1 cellular context compared by ENCODE assay signal in the genomic region with DNA sequence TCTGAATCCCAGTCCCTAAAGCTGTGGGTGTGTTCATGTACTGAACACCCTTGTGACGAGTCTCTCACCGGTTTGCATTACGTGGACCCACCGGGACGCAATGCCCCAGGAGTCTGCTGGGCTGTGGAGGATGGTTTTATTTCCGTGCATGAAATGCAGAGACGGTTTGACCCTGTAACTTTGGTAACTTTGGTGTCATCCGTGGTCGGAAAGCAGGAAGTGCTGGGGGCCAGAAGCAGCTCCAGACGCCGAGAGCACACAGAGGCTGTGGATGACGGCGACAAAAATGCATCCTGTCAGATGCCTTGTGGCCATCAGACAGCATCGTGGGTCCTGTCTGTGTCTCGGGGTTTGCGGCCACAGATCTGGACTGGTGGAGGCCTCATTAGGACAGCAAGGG.
TF ChIP-seq lines count a peak whose summit lies in the region.

No MANE protein-coding gene starts in this region.

TF ChIP-seq in HepG2, 621 proteins besides CTCF, POLR2A, EP300 and RAD21:
- TF ChIP-seq EZH2 (conservative IDR thresholded peaks at IDR 0.05; ENCODE audit: low read depth, low read length) (peak; percentile 67; the same call in 1 of the 2 replicates), ZNF891 (CRISPR knock-in tag; IDR thresholded peaks at IDR 0.05) (0 out of 2 replicates have a peak, but pooled peaks have one; percentile 19), ARID4A (CRISPR knock-in tag; IDR thresholded peaks at IDR 0.05; ENCODE audit: borderline replicate concordance) (no peak), ZNF709 (CRISPR knock-in tag; IDR thresholded peaks at IDR 0.05) (no peak), MTF2 (CRISPR knock-in tag; IDR thresholded peaks at IDR 0.05; ENCODE audit: borderline replicate concordance) (0 out of 2 replicates have a peak, but pooled peaks have one; percentile 19), SRF (IDR thresholded peaks at IDR 0.05; ENCODE audit: low read depth, low read length) (no peak)
- TF ChIP-seq, protein P1, sequence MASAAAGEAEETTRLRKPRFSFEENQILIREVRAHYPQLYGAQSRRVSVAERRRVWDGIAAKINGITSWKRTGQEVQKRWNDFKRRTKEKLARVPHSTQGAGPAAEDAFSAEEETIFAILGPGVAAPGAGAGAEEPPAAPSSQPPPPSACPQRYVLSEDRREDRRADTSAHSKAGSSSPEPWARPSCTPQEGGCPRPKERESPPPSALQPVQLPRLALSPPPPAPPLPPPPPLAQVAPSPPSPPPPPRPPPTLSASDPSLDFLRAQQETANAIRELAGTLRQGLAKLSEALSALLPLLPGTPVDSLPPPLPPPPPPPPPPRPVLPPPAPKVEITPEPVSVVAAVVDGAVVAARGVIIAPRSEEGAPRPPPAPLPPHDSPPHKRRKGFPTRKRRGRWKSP (CRISPR knock-in tag; IDR thresholded peaks at IDR 0.05) = no peak
- TF ChIP-seq, protein P2, sequence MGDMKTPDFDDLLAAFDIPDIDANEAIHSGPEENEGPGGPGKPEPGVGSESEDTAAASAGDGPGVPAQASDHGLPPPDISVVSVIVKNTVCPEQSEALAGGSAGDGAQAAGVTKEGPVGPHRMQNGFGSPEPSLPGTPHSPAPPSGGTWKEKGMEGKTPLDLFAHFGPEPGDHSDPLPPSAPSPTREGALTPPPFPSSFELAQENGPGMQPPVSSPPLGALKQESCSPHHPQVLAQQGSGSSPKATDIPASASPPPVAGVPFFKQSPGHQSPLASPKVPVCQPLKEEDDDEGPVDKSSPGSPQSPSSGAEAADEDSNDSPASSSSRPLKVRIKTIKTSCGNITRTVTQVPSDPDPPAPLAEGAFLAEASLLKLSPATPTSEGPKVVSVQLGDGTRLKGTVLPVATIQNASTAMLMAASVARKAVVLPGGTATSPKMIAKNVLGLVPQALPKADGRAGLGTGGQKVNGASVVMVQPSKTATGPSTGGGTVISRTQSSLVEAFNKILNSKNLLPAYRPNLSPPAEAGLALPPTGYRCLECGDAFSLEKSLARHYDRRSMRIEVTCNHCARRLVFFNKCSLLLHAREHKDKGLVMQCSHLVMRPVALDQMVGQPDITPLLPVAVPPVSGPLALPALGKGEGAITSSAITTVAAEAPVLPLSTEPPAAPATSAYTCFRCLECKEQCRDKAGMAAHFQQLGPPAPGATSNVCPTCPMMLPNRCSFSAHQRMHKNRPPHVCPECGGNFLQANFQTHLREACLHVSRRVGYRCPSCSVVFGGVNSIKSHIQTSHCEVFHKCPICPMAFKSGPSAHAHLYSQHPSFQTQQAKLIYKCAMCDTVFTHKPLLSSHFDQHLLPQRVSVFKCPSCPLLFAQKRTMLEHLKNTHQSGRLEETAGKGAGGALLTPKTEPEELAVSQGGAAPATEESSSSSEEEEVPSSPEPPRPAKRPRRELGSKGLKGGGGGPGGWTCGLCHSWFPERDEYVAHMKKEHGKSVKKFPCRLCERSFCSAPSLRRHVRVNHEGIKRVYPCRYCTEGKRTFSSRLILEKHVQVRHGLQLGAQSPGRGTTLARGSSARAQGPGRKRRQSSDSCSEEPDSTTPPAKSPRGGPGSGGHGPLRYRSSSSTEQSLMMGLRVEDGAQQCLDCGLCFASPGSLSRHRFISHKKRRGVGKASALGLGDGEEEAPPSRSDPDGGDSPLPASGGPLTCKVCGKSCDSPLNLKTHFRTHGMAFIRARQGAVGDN (CRISPR knock-in tag; IDR thresholded peaks at IDR 0.05) = peak; percentile 15; the same call in 1 of the 2 replicates
